In the genomic region with DNA sequence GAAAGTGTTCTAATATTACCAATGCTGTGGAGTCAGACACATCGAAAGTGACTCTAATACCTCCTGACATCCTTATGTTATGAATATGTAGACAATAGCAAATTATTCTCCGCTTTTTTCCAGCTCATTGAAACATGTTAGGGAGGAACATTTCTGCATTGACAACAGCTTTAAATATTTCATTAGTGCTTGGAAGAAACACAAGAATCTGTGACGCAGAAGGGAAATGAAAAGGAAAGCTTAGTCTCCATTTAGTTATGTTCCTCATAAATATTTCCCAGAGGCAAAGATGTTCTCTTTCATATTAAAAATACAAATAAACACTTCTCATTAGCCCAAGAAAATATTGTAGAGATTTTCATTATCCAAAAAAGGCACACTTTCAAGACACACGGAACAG, we compare ENCODE assay signal across 14 cellular contexts. TPM values are rescaled to one million over a fixed set of nuclear protein-coding genes. Genes with fewer than 3 reads are reported as not detected.
DNase-seq lines count a peak whose midpoint lies in the region; TF ChIP-seq lines count a peak whose summit lies in the region.
"Had no signal": no experiment of that assay in that cellular context is flagged by ENCODE, and none has a peak within 500 bp of the region (broad histone marks: within the 10 kb centered on the region; RNA-seq: fewer than 3 reads in every experiment).

No MANE protein-coding gene starts in this region.

- 0 out of 2 replicates have a peak, but pooled peaks cover 8% of the 10 kb centered on the region for H3F3A ChIP-seq in GM23248 (ENCODE audit: insufficient read depth)

- in situ Hi-C loops in GM23248 (cut with MboI) = no loop called here

- peak overlapping the region; percentile 83 for H3K4me2 ChIP-seq in GM23248 (ENCODE audit: unreplicated experiment)

- H3K9ac ChIP-seq in GM23248 = peak overlapping the region; percentile 75

- WGBS in GM23248 (ENCODE audit: low coverage in 1 of 2, low lambda C conversion rate in 2 of 2, missing lambda C conversion rate in 2 of 2), 2 experiments = 9% methylated on average over 4 of the region's 4 CpGs
- WGBS in suprapubic skin = 62% methylated on average over 4 of the region's 4 CpGs

- peak overlapping the region; percentile 82 for H2AFZ ChIP-seq in GM23248

- no peaks in the 10 kb centered on the region for H3K27me3 ChIP-seq in GM23248 (replicated peaks; ENCODE audit: insufficient read depth)
- H3K27me3 ChIP-seq in suprapubic skin = no peaks in the 10 kb centered on the region

- no peaks in the 10 kb centered on the region for H4K20me1 ChIP-seq in GM23248 (ENCODE audit: insufficient read depth)

- DNase-seq in AG10803 (ENCODE audit: low read depth) = peak; percentile 70
- DNase-seq in GM23248 = peak; percentile 70
- peak; percentile 48 for DNase-seq in fibroblast of villous mesenchyme (ENCODE audit: low read depth)
- DNase-seq in suprapubic skin (ENCODE audit: low spot score in 2 of 2) = no peak
- no peak for DNase-seq in DMS153 treated with DMSO at 0.1 percent for 48 hours (lab: John Stamatoyannopoulos, UW; ENCODE audit: unreplicated experiment)
- DNase-seq in NCI-H1105 treated with DMSO at 0.1 percent for 48 hours (lab: John Stamatoyannopoulos, UW) = no peak
- no peak for DNase-seq in HUDEP-2 (lab: John Stamatoyannopoulos, UW; ENCODE audit: unreplicated experiment in 76 of 76)
- DNase-seq: DND-41, GF-D8, KBM-7, NCI-H1694 treated with DMSO at 0.1 percent for 48 hours, PC-3, RPMI8226, SHP77 treated with DMSO at 0.1 percent for 48 hours had no signal

- H3K4me3 ChIP-seq in AG10803 (ENCODE audit: low read length) (peak overlapping the region; percentile 41), GM23248 (peak overlapping the region; percentile 57), fibroblast of villous mesenchyme (ENCODE audit: low read depth, low read length) (no peak overlapping the region), suprapubic skin (peak overlapping the region; percentile 24)

- no peaks in the 10 kb centered on the region for H3K9me3 ChIP-seq in GM23248 (ENCODE audit: low read depth)
- H3K9me3 ChIP-seq in suprapubic skin = no peaks in the 10 kb centered on the region

- H3K9me2 ChIP-seq in GM23248 (ENCODE audit: insufficient read depth) = no peaks in the 10 kb centered on the region

- H3K36me3 ChIP-seq in GM23248 (ENCODE audit: low read depth) (no peaks in the 10 kb centered on the region), suprapubic skin (peaks cover 19% of the 10 kb centered on the region)

- peaks cover 4% of the 10 kb centered on the region; the same call in 1 of the 2 replicates for H3K4me1 ChIP-seq in GM23248 (ENCODE audit: insufficient read depth)
- no peaks in the 10 kb centered on the region for H3K4me1 ChIP-seq in suprapubic skin

- peak overlapping the region; percentile 82 for H3K27ac ChIP-seq in GM23248
- H3K27ac ChIP-seq in suprapubic skin = peak overlapping the region; percentile 71

- no peak for TF ChIP-seq EP300 in suprapubic skin (IDR thresholded peaks at IDR 0.05)

- no peak for TF ChIP-seq CTCF in AG10803 (conservative IDR thresholded peaks at IDR 0.05; ENCODE audit: low read length)
- no peak for TF ChIP-seq CTCF in fibroblast of villous mesenchyme (IDR thresholded peaks at IDR 0.05; ENCODE audit: insufficient read depth, low read depth, low read length)
- no peak for TF ChIP-seq CTCF in suprapubic skin (IDR thresholded peaks at IDR 0.05)

- no peak for TF ChIP-seq POLR2A in suprapubic skin (IDR thresholded peaks at IDR 0.05)

- no peaks in the 10 kb centered on the region for H3K79me2 ChIP-seq in GM23248 (ENCODE audit: insufficient read depth)

RNA-seq across cellular contexts. Expression of a gene that starts 55.7 kb away (rescaled TPM):
- total RNA-seq in GM23248 (2014; rRNA removed; shearing (Covaris generic)) = 395 and 505 TPM in 2 replicates
- 975 and 1,003 TPM in 2 replicates for polyA plus RNA-seq in GM23248 (2016; fragmentation: Nextera tagmentation; extraction: Ambion mirVana)
- 268 and 386 TPM in 2 replicates for total RNA-seq in fibroblast of villous mesenchyme
- total RNA-seq in suprapubic skin = 100 to 1,000 TPM; 162 to 192 (median 179) TPM

Comparison
In these comparisons a context has a peak if more than half of its experiments do, and no peak if none do; other contexts are left out.
1. DNase-seq: peak in AG10803 (single experiment), GM23248 (single experiment) and fibroblast of villous mesenchyme (single experiment); none in suprapubic skin (0 of 2), DMS153 treated with DMSO at 0.1 percent for 48 hours (single experiment), NCI-H1105 treated with DMSO at 0.1 percent for 48 hours (single experiment) and HUDEP-2 (0 of 76).